In the genomic region with DNA sequence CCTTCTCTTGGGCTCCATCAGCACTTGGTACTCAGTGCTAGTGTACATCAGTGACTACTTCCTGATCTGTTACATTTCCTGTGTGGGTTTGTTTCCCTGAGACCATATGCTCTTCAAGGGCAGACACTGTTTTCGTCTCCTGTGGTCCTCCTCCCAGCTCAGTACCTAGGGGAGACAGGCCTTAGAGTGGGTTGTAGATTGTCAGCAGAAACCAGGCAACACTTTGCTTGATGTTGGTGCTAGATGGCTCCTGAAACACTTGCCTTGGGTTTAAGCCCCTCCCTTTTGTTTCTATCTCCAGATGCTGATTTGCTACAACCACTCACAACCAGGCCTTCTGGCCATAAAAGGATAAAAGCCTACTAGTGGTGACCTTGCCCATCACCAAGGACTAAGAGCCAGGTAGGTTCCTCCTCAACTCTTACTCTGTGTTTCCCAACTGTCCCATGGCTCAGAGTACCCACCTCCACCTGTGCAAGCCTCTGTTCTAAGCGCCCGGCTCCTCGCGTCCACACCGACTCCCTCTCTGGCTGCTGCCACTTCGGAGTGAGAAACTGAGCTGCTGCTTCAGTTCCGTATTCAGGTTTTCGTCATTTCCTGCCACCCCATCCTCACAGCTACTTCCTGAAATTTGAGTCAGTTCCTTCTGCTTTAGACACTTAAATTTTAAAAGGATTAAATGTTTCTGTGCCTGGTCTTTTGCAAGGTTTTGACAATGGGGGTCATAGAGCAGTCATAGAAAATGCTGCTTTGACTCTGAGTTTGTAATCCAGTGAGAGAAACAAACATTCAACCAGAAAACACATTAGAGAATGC, we compare ENCODE assay signal across 8 cellular contexts. TPM values are rescaled to one million over a fixed set of nuclear protein-coding genes. Genes with fewer than 3 reads are reported as not detected.
DNase-seq lines count a peak whose midpoint lies in the region; ATAC-seq and TF ChIP-seq lines count a peak whose summit lies in the region.

A gene with protein sequence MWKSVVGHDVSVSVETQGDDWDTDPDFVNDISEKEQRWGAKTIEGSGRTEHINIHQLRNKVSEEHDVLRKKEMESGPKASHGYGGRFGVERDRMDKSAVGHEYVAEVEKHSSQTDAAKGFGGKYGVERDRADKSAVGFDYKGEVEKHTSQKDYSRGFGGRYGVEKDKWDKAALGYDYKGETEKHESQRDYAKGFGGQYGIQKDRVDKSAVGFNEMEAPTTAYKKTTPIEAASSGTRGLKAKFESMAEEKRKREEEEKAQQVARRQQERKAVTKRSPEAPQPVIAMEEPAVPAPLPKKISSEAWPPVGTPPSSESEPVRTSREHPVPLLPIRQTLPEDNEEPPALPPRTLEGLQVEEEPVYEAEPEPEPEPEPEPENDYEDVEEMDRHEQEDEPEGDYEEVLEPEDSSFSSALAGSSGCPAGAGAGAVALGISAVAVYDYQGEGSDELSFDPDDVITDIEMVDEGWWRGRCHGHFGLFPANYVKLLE (minus strand): TSS at position 548 of the 816 bp plus-strand sequence. CDS start 2,556 bp downstream, outside the sequence.

- H3K9ac ChIP-seq in colonic mucosa (ENCODE audit: low read depth in 2 of 2, low read length in 2 of 2) (peak within 1 kb of the TSS in 1 of 2 donors; percentile 62), stomach smooth muscle (ENCODE audit: low read length in 2 of 2) (no peak within 1 kb of the TSS)

- peaks cover under 1% of the 10 kb centered on the region for H3K36me3 ChIP-seq in colonic mucosa
- H3K36me3 ChIP-seq in muscle layer of duodenum (ENCODE audit: control insufficient read depth in 1 of 2, insufficient read depth in 2 of 2, low read length in 2 of 2), result peaks cover 27 to 35% of the 10 kb centered on the region in 2 donors
- peaks cover 20 to 30% of the 10 kb centered on the region in 2 donors for H3K36me3 ChIP-seq in stomach smooth muscle (ENCODE audit: control insufficient read depth in 2 of 2, insufficient read depth in 2 of 2, low read length in 2 of 2)

- H3K9me3 ChIP-seq in colonic mucosa (no peaks in the 10 kb centered on the region), muscle layer of duodenum (ENCODE audit: control insufficient read depth in 1 of 2, low read length in 2 of 2) (no peaks in the 10 kb centered on the region), stomach smooth muscle (ENCODE audit: control insufficient read depth in 2 of 2, low read length in 2 of 2) (no peaks in the 10 kb centered on the region)

- H3K27ac ChIP-seq in colonic mucosa, result peak within 1 kb of the TSS; percentile 74
- peak within 1 kb of the TSS; percentile 80 for H3K27ac ChIP-seq in muscle layer of duodenum (ENCODE audit: low read length)
- H3K27ac ChIP-seq in stomach smooth muscle (ENCODE audit: low read length), result peak within 1 kb of the TSS; percentile 31

- intact Hi-C loops in colonic mucosa (cut with DNase I), result no loop called here

- ATAC-seq in HG03378 (IDR thresholded peaks at IDR 0.05; ENCODE audit: unreplicated experiment), result peak; percentile 79

- DNase-seq in DMS53 (lab: John Stamatoyannopoulos, UW) (peak; percentile 14), DMS53 treated with DMSO at 0.1 percent for 48 hours (lab: John Stamatoyannopoulos, UW; ENCODE audit: unreplicated experiment) (no peak), colonic mucosa (peak; percentile 46), NCI-H2227 (lab: John Stamatoyannopoulos, UW; ENCODE audit: unreplicated experiment) (no peak)
- peak; percentile 39 to 47 (median 40) for DNase-seq in activated CD4-positive, CD25-positive, alpha-beta regulatory T cell (lab: John Stamatoyannopoulos, UW)

- TF ChIP-seq CTCF in colonic mucosa (IDR thresholded peaks at IDR 0.05), result no peak

- H3K4me3 ChIP-seq in colonic mucosa (peak within 1 kb of the TSS; percentile 9), muscle layer of duodenum (ENCODE audit: low read depth in 1 of 2, low read length in 2 of 2) (peak within 1 kb of the TSS; percentile 30 to 54), stomach smooth muscle (ENCODE audit: low read length in 2 of 2) (peak within 1 kb of the TSS in 1 of 2 donors; percentile 49)

- H3K4me1 ChIP-seq in colonic mucosa, result no peaks in the 10 kb centered on the region
- peaks cover 0 to 8% of the 10 kb centered on the region in 2 donors for H3K4me1 ChIP-seq in muscle layer of duodenum (ENCODE audit: control insufficient read depth in 1 of 2, insufficient read depth in 2 of 2, low read length in 2 of 2)
- H3K4me1 ChIP-seq in stomach smooth muscle (ENCODE audit: control insufficient read depth, insufficient read depth, low read length), result no peaks in the 10 kb centered on the region

- H3K27me3 ChIP-seq in colonic mucosa (no peaks in the 10 kb centered on the region), muscle layer of duodenum (ENCODE audit: low read depth, low read length) (no peaks in the 10 kb centered on the region), stomach smooth muscle (ENCODE audit: control insufficient read depth in 1 of 2, insufficient read depth in 2 of 2, low read length in 2 of 2) (no peaks in the 10 kb centered on the region)

RNA-seq across cellular contexts. Expression of the gene that starts here (rescaled TPM):
- total RNA-seq in colonic mucosa, result 1 to 10 TPM; 9.2 to 10.0 TPM

Comparison
In these comparisons a context has a peak if more than half of its experiments do, and no peak if none do; other contexts are left out.
1. DNase-seq: peak in DMS53 (single experiment), activated CD4-positive, CD25-positive, alpha-beta regulatory T cell (4 of 4) and colonic mucosa (single experiment); none in DMS53 treated with DMSO at 0.1 percent for 48 hours (single experiment) and NCI-H2227 (single experiment).
2. Peak in every context shown above with its lines, with median percentiles within 50 percentile points of each other: H3K27ac ChIP-seq.